1 cellular context compared by ENCODE assay signal in the genomic region with DNA sequence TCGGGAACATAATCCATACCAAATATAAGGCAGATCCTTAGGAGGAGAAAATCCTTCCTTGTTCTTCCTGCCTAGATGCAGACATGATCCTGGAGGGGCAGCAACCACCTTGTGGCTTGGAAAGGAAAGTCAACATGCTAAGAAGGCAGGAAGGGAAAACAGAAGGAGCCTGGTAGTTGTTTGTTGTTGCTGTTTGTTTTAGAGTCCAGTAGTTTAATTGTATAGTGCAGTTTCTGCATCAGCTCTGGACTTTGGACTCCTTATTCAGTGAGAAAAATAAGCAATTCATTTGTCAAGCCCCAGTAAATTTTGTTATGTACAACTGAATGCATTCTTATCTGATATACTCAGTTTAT.
TF ChIP-seq lines count a peak whose summit lies in the region.

No MANE protein-coding gene starts in this region.

TF ChIP-seq in A549, 52 proteins besides CTCF, POLR2A, EP300 and RAD21:
- no peak for TF ChIP-seq RARB (CRISPR knock-in tag; IDR thresholded peaks at IDR 0.05)
- TF ChIP-seq PHF8 (IDR thresholded peaks at IDR 0.05; ENCODE audit: borderline replicate concordance, low read depth) = no peak
- no peak for TF ChIP-seq HOXB5 (CRISPR knock-in tag; IDR thresholded peaks at IDR 0.05)
- TF ChIP-seq, protein P1, sequence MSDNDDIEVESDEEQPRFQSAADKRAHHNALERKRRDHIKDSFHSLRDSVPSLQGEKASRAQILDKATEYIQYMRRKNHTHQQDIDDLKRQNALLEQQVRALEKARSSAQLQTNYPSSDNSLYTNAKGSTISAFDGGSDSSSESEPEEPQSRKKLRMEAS (IDR thresholded peaks at IDR 0.05) = no peak
- TF ChIP-seq, protein P2, sequence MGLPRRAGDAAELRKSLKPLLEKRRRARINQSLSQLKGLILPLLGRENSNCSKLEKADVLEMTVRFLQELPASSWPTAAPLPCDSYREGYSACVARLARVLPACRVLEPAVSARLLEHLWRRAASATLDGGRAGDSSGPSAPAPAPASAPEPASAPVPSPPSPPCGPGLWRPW (IDR thresholded peaks at IDR 0.05) = no peak
- TF ChIP-seq FOSL2 (IDR thresholded peaks at IDR 0.05) = no peak
- peak; percentile 38; the same call in 1 of the 2 replicates for TF ChIP-seq FOSL2 (CRISPR knock-in tag; IDR thresholded peaks at IDR 0.05)
- TF ChIP-seq JUNB (IDR thresholded peaks at IDR 0.05) = no peak
- TF ChIP-seq, protein P3, sequence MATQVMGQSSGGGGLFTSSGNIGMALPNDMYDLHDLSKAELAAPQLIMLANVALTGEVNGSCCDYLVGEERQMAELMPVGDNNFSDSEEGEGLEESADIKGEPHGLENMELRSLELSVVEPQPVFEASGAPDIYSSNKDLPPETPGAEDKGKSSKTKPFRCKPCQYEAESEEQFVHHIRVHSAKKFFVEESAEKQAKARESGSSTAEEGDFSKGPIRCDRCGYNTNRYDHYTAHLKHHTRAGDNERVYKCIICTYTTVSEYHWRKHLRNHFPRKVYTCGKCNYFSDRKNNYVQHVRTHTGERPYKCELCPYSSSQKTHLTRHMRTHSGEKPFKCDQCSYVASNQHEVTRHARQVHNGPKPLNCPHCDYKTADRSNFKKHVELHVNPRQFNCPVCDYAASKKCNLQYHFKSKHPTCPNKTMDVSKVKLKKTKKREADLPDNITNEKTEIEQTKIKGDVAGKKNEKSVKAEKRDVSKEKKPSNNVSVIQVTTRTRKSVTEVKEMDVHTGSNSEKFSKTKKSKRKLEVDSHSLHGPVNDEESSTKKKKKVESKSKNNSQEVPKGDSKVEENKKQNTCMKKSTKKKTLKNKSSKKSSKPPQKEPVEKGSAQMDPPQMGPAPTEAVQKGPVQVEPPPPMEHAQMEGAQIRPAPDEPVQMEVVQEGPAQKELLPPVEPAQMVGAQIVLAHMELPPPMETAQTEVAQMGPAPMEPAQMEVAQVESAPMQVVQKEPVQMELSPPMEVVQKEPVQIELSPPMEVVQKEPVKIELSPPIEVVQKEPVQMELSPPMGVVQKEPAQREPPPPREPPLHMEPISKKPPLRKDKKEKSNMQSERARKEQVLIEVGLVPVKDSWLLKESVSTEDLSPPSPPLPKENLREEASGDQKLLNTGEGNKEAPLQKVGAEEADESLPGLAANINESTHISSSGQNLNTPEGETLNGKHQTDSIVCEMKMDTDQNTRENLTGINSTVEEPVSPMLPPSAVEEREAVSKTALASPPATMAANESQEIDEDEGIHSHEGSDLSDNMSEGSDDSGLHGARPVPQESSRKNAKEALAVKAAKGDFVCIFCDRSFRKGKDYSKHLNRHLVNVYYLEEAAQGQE (IDR thresholded peaks at IDR 0.05) = no peak
- peak; percentile 44; the same call in 1 of the 2 replicates for TF ChIP-seq GATA3 (IDR thresholded peaks at IDR 0.05; ENCODE audit: borderline replicate concordance)
- TF ChIP-seq, protein P4, sequence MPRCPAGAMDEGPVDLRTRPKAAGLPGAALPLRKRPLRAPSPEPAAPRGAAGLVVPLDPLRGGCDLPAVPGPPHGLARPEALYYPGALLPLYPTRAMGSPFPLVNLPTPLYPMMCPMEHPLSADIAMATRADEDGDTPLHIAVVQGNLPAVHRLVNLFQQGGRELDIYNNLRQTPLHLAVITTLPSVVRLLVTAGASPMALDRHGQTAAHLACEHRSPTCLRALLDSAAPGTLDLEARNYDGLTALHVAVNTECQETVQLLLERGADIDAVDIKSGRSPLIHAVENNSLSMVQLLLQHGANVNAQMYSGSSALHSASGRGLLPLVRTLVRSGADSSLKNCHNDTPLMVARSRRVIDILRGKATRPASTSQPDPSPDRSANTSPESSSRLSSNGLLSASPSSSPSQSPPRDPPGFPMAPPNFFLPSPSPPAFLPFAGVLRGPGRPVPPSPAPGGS (IDR thresholded peaks at IDR 0.05) = no peak
- TF ChIP-seq HOXB13 (CRISPR knock-in tag; IDR thresholded peaks at IDR 0.05; ENCODE audit: low read depth) = no peak
- TF ChIP-seq CHD4 (IDR thresholded peaks at IDR 0.05; ENCODE audit: borderline replicate concordance) = no peak
- no peak for TF ChIP-seq BHLHE40 (IDR thresholded peaks at IDR 0.05; ENCODE audit: low read depth, low read length)
- TF ChIP-seq HDAC2 (IDR thresholded peaks at IDR 0.05) = no peak
TF ChIP-seq in A549: peak in this region for 2.
